13 cellular contexts compared by ENCODE assay signal in the genomic region with DNA sequence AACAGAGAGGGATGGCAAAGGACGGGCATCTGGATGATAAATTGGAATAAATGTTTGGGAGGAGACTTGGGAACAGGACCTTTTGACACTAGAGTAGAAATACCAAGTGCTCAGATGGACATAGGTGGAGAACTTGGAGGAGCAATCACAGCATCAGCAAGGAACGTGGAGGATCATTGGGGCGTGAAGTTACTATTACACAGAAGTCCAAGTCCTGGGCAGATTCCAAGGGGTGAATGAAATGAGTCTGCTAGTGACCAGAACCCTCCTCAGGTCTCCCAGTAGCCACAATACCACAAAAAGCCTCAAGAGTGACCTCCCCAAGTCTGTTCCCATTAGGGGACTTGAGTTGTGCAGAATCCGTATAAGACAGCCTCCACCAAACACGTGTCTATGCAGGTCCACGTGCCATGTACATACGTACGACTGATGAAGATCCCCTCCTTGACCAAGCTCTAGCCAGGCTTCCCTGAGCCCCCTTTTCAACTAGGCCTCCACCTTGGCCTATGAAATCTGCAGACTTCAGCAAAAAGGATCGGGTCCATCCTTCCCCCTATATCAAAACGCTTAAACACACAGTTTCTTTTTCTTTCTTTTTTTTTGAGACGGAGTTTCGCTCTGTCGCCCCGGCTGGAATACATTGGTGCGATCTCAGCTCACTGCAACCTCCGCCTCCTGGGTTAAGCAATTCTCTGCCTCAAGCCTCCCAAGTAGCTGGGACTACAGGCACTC. TPM values are rescaled to one million over a fixed set of nuclear protein-coding genes. Genes with fewer than 3 reads are reported as not detected.
DNase-seq lines count a peak whose midpoint lies in the region; ATAC-seq and TF ChIP-seq lines count a peak whose summit lies in the region.
"Had no signal": no experiment of that assay in that cellular context is flagged by ENCODE, and none has a peak within 500 bp of the region (broad histone marks: within the 10 kb centered on the region; RNA-seq: fewer than 3 reads in every experiment).

No MANE protein-coding gene starts in this region.

- DNase-seq in activated naive CD4-positive, alpha-beta T cell treated with anti-CD3 and anti-CD28 coated beads for 36 hours = no peak
- DNase-seq in activated naive CD4-positive, alpha-beta T cell (lab: John Stamatoyannopoulos, UW) = no peak
- DNase-seq in GM23338 (ENCODE audit: low spot score) (no peak), DMS153 treated with DMSO at 0.1 percent for 48 hours (lab: John Stamatoyannopoulos, UW; ENCODE audit: unreplicated experiment) (no peak), NCI-H1694 treated with DMSO at 0.1 percent for 48 hours (lab: John Stamatoyannopoulos, UW) (no peak)
- no peak for DNase-seq in activated CD8-positive, alpha-beta T cell treated with anti-CD3 and anti-CD28 coated beads, Interleukin-2, amount 10 ng/mL, durations not matched to agents 7 days and 5 days
- DNase-seq: DMS53, foreskin keratinocyte, NCI-H187 treated with DMSO at 0.1 percent for 48 hours had no signal

- no peaks in the 10 kb centered on the region for H3K9me3 Mint-ChIP-seq in activated naive CD4-positive, alpha-beta T cell treated with anti-CD3 and anti-CD28 coated beads for 36 hours
- H3K9me3 Mint-ChIP-seq in GM23338 = no peaks in the 10 kb centered on the region
- no peaks in the 10 kb centered on the region for H3K9me3 Mint-ChIP-seq in activated CD8-positive, alpha-beta T cell treated with anti-CD3 and anti-CD28 coated beads, Interleukin-2, amount 10 ng/mL, durations not matched to agents 7 days and 5 days (ENCODE audit: insufficient read depth)
- no peaks in the 10 kb centered on the region for H3K9me3 Mint-ChIP-seq in nephron

- H2AFZ ChIP-seq in GM23338 = no peak overlapping the region

- H3K36me3 ChIP-seq in GM23338 (ENCODE audit: insufficient read depth) = no peaks in the 10 kb centered on the region

- no peaks in the 10 kb centered on the region for H3K27me3 Mint-ChIP-seq in activated naive CD4-positive, alpha-beta T cell treated with anti-CD3 and anti-CD28 coated beads for 36 hours (ENCODE audit: low read depth)
- H3K27me3 Mint-ChIP-seq in GM23338 (ENCODE audit: insufficient read depth, low read depth, poor library complexity) (peaks cover 24% of the 10 kb centered on the region), nephron (ENCODE audit: low read depth) (peaks cover 10% of the 10 kb centered on the region)
- no peaks in the 10 kb centered on the region for H3K27me3 Mint-ChIP-seq in activated CD8-positive, alpha-beta T cell treated with anti-CD3 and anti-CD28 coated beads, Interleukin-2, amount 10 ng/mL, durations not matched to agents 7 days and 5 days (ENCODE audit: low read depth)

- TF ChIP-seq CTCF in GM23338 (conservative IDR thresholded peaks at IDR 0.05; ENCODE audit: low read depth in 2 of 2) = no peak
- no peak for TF ChIP-seq CTCF in nephron (IDR thresholded peaks at IDR 0.05; ENCODE audit: unreplicated experiment in 3 of 3)

- no peaks in the 10 kb centered on the region for H3K9me2 ChIP-seq in GM23338 (ENCODE audit: insufficient read depth)

- H3K4me1 Mint-ChIP-seq in activated naive CD4-positive, alpha-beta T cell treated with anti-CD3 and anti-CD28 coated beads for 36 hours (ENCODE audit: low read depth) = peaks cover 39% of the 10 kb centered on the region
- H3K4me1 Mint-ChIP-seq in GM23338 (peaks cover 30% of the 10 kb centered on the region), nephron (peaks cover 24% of the 10 kb centered on the region)
- H3K4me1 Mint-ChIP-seq in activated CD8-positive, alpha-beta T cell treated with anti-CD3 and anti-CD28 coated beads, Interleukin-2, amount 10 ng/mL, durations not matched to agents 7 days and 5 days (ENCODE audit: low read depth) = peaks cover 35% of the 10 kb centered on the region

- ATAC-seq in GM23338 = no peak
- ATAC-seq in activated CD8-positive, alpha-beta T cell treated with anti-CD3 and anti-CD28 coated beads, Interleukin-2, amount 10 ng/mL, durations not matched to agents 7 days and 5 days = no peak
- ATAC-seq in GM18909 (IDR thresholded peaks at IDR 0.05; ENCODE audit: poor library complexity, unreplicated experiment) = no peak
- ATAC-seq: foreskin keratinocyte, Panc1 had no signal

- peaks cover 4% of the 10 kb centered on the region; the same call in 1 of the 2 replicates for H4K20me1 ChIP-seq in GM23338 (replicated peaks; ENCODE audit: insufficient read depth)

- H3K36me3 Mint-ChIP-seq in activated naive CD4-positive, alpha-beta T cell treated with anti-CD3 and anti-CD28 coated beads for 36 hours (ENCODE audit: low read depth) = peaks cover 21% of the 10 kb centered on the region
- peaks cover 30% of the 10 kb centered on the region for H3K36me3 Mint-ChIP-seq in GM23338 (ENCODE audit: low read depth)
- peaks cover 35% of the 10 kb centered on the region for H3K36me3 Mint-ChIP-seq in activated CD8-positive, alpha-beta T cell treated with anti-CD3 and anti-CD28 coated beads, Interleukin-2, amount 10 ng/mL, durations not matched to agents 7 days and 5 days (ENCODE audit: low read depth)
- H3K36me3 Mint-ChIP-seq in nephron (ENCODE audit: low read depth) = peaks cover 16% of the 10 kb centered on the region

- peaks cover 21% of the 10 kb centered on the region for H3K4me1 ChIP-seq in GM23338 (ENCODE audit: insufficient read depth)

- POLR2A ChIA-PET in activated CD8-positive, alpha-beta T cell treated with anti-CD3 and anti-CD28 coated beads, Interleukin-2, amount 10 ng/mL, durations not matched to agents 7 days and 5 days (lab: Charles Lee) = interaction anchor here (1.4 to 1.5 kb wide), 2 partner anchors 12 to 14 kb away, joined by 3 to 4 read pairs; no protein-coding TSS in a partner anchor

- peaks cover 8% of the 10 kb centered on the region; the same call in 1 of the 2 replicates for H3F3A ChIP-seq in GM23338 (replicated peaks; ENCODE audit: low read depth)

- CTCF ChIA-PET in activated naive CD4-positive, alpha-beta T cell treated with anti-CD3 and anti-CD28 coated beads for 36 hours (lab: Charles Lee) = interaction anchor here (0.9 kb wide), 1 partner anchor 9 kb away, joined by 3 read pairs; no protein-coding TSS in a partner anchor
- CTCF ChIA-PET in activated CD8-positive, alpha-beta T cell treated with anti-CD3 and anti-CD28 coated beads, Interleukin-2, amount 10 ng/mL, durations not matched to agents 7 days and 5 days (lab: Charles Lee) = interaction anchor here (8.1 kb wide), 1 partner anchor 12 kb away, joined by 56 read pairs; no protein-coding TSS in a partner anchor

- H3K4me2 ChIP-seq in GM23338 = 0 out of 2 replicates have a peak overlapping the region, but pooled peaks have one; percentile 91

- peaks cover 12% of the 10 kb centered on the region for H3K79me2 ChIP-seq in GM23338 (replicated peaks; ENCODE audit: insufficient read depth)

- H3K4me3 ChIP-seq in GM23338 = peak overlapping the region; percentile 84; the same call in 1 of the 2 replicates

- H3K27ac ChIP-seq in GM23338 (ENCODE audit: low read depth) = no peak overlapping the region
- H3K27ac ChIP-seq: foreskin keratinocyte, SK-N-MC had no signal

- intact Hi-C loops in activated naive CD4-positive, alpha-beta T cell treated with anti-CD3 and anti-CD28 coated beads for 36 hours (cut with micrococcal nuclease) = loop anchor here (5.0 kb wide), 1 partner anchor 1409 kb away; the partner anchor contains the start of gene MMD

- peaks cover 31% of the 10 kb centered on the region for H3K27me3 ChIP-seq in GM23338 (ENCODE audit: insufficient read depth)
- H3K27me3 ChIP-seq: foreskin keratinocyte had no signal

- no peak overlapping the region for H3K27ac Mint-ChIP-seq in activated naive CD4-positive, alpha-beta T cell treated with anti-CD3 and anti-CD28 coated beads for 36 hours
- H3K27ac Mint-ChIP-seq in GM23338 = no peak overlapping the region
- no peak overlapping the region for H3K27ac Mint-ChIP-seq in activated CD8-positive, alpha-beta T cell treated with anti-CD3 and anti-CD28 coated beads, Interleukin-2, amount 10 ng/mL, durations not matched to agents 7 days and 5 days
- H3K27ac Mint-ChIP-seq in nephron = no peak overlapping the region

- peak overlapping the region; percentile 68 for H3K4me3 Mint-ChIP-seq in activated naive CD4-positive, alpha-beta T cell treated with anti-CD3 and anti-CD28 coated beads for 36 hours
- H3K4me3 Mint-ChIP-seq in GM23338 (peak overlapping the region; percentile 72; the same call in 2 of the 3 replicates), nephron (peak overlapping the region; percentile 33 to 59 (median 35))
- peak overlapping the region; percentile 23 for H3K4me3 Mint-ChIP-seq in activated CD8-positive, alpha-beta T cell treated with anti-CD3 and anti-CD28 coated beads, Interleukin-2, amount 10 ng/mL, durations not matched to agents 7 days and 5 days

TF ChIP-seq in GM23338, 12 proteins besides CTCF, POLR2A, EP300 and RAD21:
- TF ChIP-seq CREB1 (CRISPR knock-in tag; IDR thresholded peaks at IDR 0.05; ENCODE audit: low read depth) (no peak), EZH2 (IDR thresholded peaks at IDR 0.05; ENCODE audit: low read depth, unreplicated experiment) (no peak), NANOG (IDR thresholded peaks at IDR 0.05; ENCODE audit: borderline replicate concordance) (no peak), POLR2AphosphoS5 (IDR thresholded peaks at IDR 0.05; ENCODE audit: low read depth) (no peak)

RNA-seq across cellular contexts. Expression of gene C17orf67, which starts 2.2 kb away (rescaled TPM):
- total RNA-seq in activated naive CD4-positive, alpha-beta T cell treated with anti-CD3 and anti-CD28 coated beads for 36 hours = 1 to 10 TPM; 1.9 to 2.2 TPM
- 0.85 and 1.0 TPM in 2 replicates for total RNA-seq in GM23338 (2014; rRNA removed; shearing (Covaris generic))
- 2.7 and 3.7 TPM in 2 replicates for polyA plus RNA-seq in GM23338 (2016; fragmentation: Nextera tagmentation; extraction: Ambion mirVana)
- 1 to 10 TPM; 3.1 to 3.2 TPM for total RNA-seq in activated CD8-positive, alpha-beta T cell treated with anti-CD3 and anti-CD28 coated beads, Interleukin-2, amount 10 ng/mL, durations not matched to agents 7 days and 5 days

RNA-seq across cellular contexts. Expression of gene DGKE, which starts 2.4 kb away (rescaled TPM):
- 10 to 100 TPM; 18.1 to 18.4 TPM for total RNA-seq in activated naive CD4-positive, alpha-beta T cell treated with anti-CD3 and anti-CD28 coated beads for 36 hours
- 5.9 and 10.1 TPM in 2 replicates for total RNA-seq in GM23338 (2014; rRNA removed; shearing (Covaris generic))
- 3.9 and 4.1 TPM in 2 replicates for polyA plus RNA-seq in GM23338 (2016; fragmentation: Nextera tagmentation; extraction: Ambion mirVana)
- total RNA-seq in activated CD8-positive, alpha-beta T cell treated with anti-CD3 and anti-CD28 coated beads, Interleukin-2, amount 10 ng/mL, durations not matched to agents 7 days and 5 days = 10 to 100 TPM; 30.8 to 31.1 TPM
